8 cellular contexts compared by ENCODE assay signal in the genomic region with DNA sequence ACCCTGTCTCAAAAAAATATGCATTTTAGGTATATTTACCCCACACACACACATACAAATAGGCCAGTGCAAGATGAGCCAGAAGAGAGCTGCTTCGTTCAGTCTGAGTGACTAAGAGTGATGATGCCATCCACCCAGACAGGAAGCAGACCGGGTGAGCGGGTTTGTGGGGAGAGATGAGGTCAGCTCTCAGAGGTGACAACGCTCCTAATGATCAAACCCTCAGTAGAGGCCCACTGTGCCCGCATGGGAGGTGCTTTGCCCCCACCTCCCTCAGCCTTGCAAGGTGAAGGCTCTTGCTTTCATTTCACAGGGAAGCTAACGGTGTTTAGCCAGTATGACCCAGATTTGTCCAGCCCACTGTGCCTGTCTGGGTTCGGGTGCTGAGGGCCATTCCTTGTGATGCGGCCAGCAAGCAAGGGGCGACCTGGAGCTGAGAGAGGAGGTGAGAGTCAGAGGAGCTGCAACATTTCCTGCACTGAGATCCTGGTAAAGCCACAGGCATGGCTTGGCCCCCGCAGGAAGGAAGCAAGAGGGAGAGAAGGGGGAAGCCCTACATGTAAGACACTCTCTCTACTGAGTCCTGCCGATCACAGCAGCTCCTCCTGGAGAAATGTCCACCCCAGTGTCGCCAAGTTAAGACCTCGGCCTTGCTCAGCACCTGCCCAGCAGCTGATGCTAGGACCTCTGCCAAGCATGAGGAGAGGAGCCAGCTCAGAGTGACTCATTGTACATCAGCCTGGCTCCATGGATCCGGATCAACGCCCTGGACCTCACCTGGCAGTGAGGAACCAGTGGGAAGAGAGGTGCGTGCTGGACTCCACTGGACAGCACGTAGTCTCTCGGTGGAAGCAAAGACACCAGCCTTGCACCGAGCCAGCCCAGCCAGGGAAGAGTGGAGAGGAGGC. TPM values are rescaled to one million over a fixed set of nuclear protein-coding genes. Genes with fewer than 3 reads are reported as not detected.
A peak's percentile ranks its signal among the peaks of the same experiment; 100 is the strongest.
DNase-seq lines count a peak whose midpoint lies in the region; ATAC-seq and TF ChIP-seq lines count a peak whose summit lies in the region.

No MANE protein-coding gene starts in this region.

- peak; percentile 68 to 93 (median 81) for DNase-seq in CD8-positive, alpha-beta T cell
- DNase-seq in HS-5 (ENCODE audit: low read depth) (peak; percentile 76), ascending aorta (ENCODE audit: low spot score in 2 of 2) (peak; percentile 48 to 81), left lobe of liver (ENCODE audit: low spot score) (peak; percentile 46), NCI-H1105 treated with DMSO at 0.1 percent for 48 hours (lab: John Stamatoyannopoulos, UW) (no peak)
- DNase-seq in T-helper 2 cell treated with Interferon-gamma antibody and Interleukin-4, amounts not matched to agents 5 μg/mL and 100 μg/mL, for 36 hours (ENCODE audit: low spot score), result peak; percentile 89
- peak; percentile 67 to 68 for DNase-seq in stimulated activated CD8-positive, alpha-beta memory T cell treated with anti-CD3 and anti-CD28 coated beads, Interleukin-2, amount 100 ng/mL, for 1 hour (ENCODE audit: low read depth in 2 of 2)

- intact Hi-C loops in CD8-positive, alpha-beta T cell (cut with DNase I, micrococcal nuclease), result loop anchor here (1.0 kb wide), 2 partner anchors 49 to 168 kb away; no protein-coding TSS in a partner anchor
- intact Hi-C loops in ascending aorta (cut with DNase I), result loop anchor here (5.0 kb wide), 1 partner anchor 292 kb away; no protein-coding TSS in a partner anchor

- H3K27me3 Mint-ChIP-seq in CD8-positive, alpha-beta T cell (ENCODE audit: low read depth), result no peaks in the 10 kb centered on the region
- no peaks in the 10 kb centered on the region for H3K27me3 Mint-ChIP-seq in T-helper 2 cell treated with Interferon-gamma antibody and Interleukin-4, amounts not matched to agents 5 μg/mL and 100 μg/mL, for 36 hours (ENCODE audit: low read depth)

- H3K4me1 Mint-ChIP-seq in CD8-positive, alpha-beta T cell (ENCODE audit: low read depth), result peaks cover 31% of the 10 kb centered on the region
- H3K4me1 Mint-ChIP-seq in T-helper 2 cell treated with Interferon-gamma antibody and Interleukin-4, amounts not matched to agents 5 μg/mL and 100 μg/mL, for 36 hours (ENCODE audit: low read depth), result peaks cover 43% of the 10 kb centered on the region

- H3K27me3 ChIP-seq in CD8-positive, alpha-beta T cell (ENCODE audit: insufficient read depth, low read length), result no peaks in the 10 kb centered on the region
- H3K27me3 ChIP-seq in ascending aorta, result no peaks in the 10 kb centered on the region

- peak overlapping the region; percentile 34 for H3K4me3 ChIP-seq in CD8-positive, alpha-beta T cell (ENCODE audit: low read depth, low read length)
- peak overlapping the region in 1 of 2 donors; percentile 14 for H3K4me3 ChIP-seq in ascending aorta

- H3K27ac ChIP-seq in CD8-positive, alpha-beta T cell (ENCODE audit: low read depth, low read length), result peak overlapping the region; percentile 22
- peak overlapping the region in 1 of 2 donors; percentile 45 for H3K27ac ChIP-seq in ascending aorta

- H3K27ac Mint-ChIP-seq in CD8-positive, alpha-beta T cell, result peak overlapping the region; percentile 96
- H3K27ac Mint-ChIP-seq in T-helper 2 cell treated with Interferon-gamma antibody and Interleukin-4, amounts not matched to agents 5 μg/mL and 100 μg/mL, for 36 hours, result peak overlapping the region; percentile 92

- no peaks in the 10 kb centered on the region for H3K36me3 ChIP-seq in CD8-positive, alpha-beta T cell (ENCODE audit: insufficient read depth, low read length)
- H3K36me3 ChIP-seq in ascending aorta, result no peaks in the 10 kb centered on the region

- ATAC-seq in CD8-positive, alpha-beta T cell, result peak; percentile 89
- peak; percentile 97 for ATAC-seq in GM21423 (IDR thresholded peaks at IDR 0.05; ENCODE audit: unreplicated experiment)
- ATAC-seq in left lobe of liver, result peak; percentile 50

- CTCF ChIA-PET in CD8-positive, alpha-beta T cell (lab: Charles Lee), result interaction anchor here (0.6 to 2.1 kb wide), 6 partner anchors 10 to 297 kb away, joined by 3 to 6 read pairs (median 3); partner anchors contain the start of gene CLASP1

- peak overlapping the region; percentile 82 for H3K4me3 Mint-ChIP-seq in CD8-positive, alpha-beta T cell
- peak overlapping the region; percentile 88 for H3K4me3 Mint-ChIP-seq in T-helper 2 cell treated with Interferon-gamma antibody and Interleukin-4, amounts not matched to agents 5 μg/mL and 100 μg/mL, for 36 hours

- no peaks in the 10 kb centered on the region for H3K36me3 Mint-ChIP-seq in CD8-positive, alpha-beta T cell
- H3K36me3 Mint-ChIP-seq in T-helper 2 cell treated with Interferon-gamma antibody and Interleukin-4, amounts not matched to agents 5 μg/mL and 100 μg/mL, for 36 hours (ENCODE audit: low read depth), result no peaks in the 10 kb centered on the region

- TF ChIP-seq CTCF in CD8-positive, alpha-beta T cell (IDR thresholded peaks at IDR 0.05), result no peak
- no peak for TF ChIP-seq CTCF in ascending aorta (IDR thresholded peaks at IDR 0.05)

- no peaks in the 10 kb centered on the region for H3K9me3 Mint-ChIP-seq in CD8-positive, alpha-beta T cell
- no peaks in the 10 kb centered on the region for H3K9me3 Mint-ChIP-seq in T-helper 2 cell treated with Interferon-gamma antibody and Interleukin-4, amounts not matched to agents 5 μg/mL and 100 μg/mL, for 36 hours

- POLR2A ChIA-PET in CD8-positive, alpha-beta T cell (lab: Charles Lee), result interaction anchor here (0.7 to 2.7 kb wide), 6 partner anchors 13 to 169 kb away, joined by 3 to 21 read pairs (median 4); partner anchors contain the start of genes CLASP1, NIFK and RNU4ATAC

- H3K9me3 ChIP-seq in CD8-positive, alpha-beta T cell (ENCODE audit: low read length), result no peaks in the 10 kb centered on the region
- H3K9me3 ChIP-seq in ascending aorta, result no peaks in the 10 kb centered on the region

- peaks cover 27% of the 10 kb centered on the region for H3K4me1 ChIP-seq in CD8-positive, alpha-beta T cell (ENCODE audit: insufficient read depth, low read length)
- peaks cover 0 to 16% of the 10 kb centered on the region in 2 donors for H3K4me1 ChIP-seq in ascending aorta

RNA-seq across cellular contexts. Expression of gene NIFK, which starts 37.0 kb away (rescaled TPM):
- total RNA-seq in CD8-positive, alpha-beta T cell, result 10 to 100 TPM; 43.0 to 49.6 TPM
- total RNA-seq in ascending aorta, result 31.9 TPM
- 13.2 TPM for total RNA-seq in left lobe of liver

RNA-seq across cellular contexts. Expression of gene CLASP1, which starts 50.4 kb away (rescaled TPM):
- total RNA-seq in CD8-positive, alpha-beta T cell, result 10 to 100 TPM; 57.0 to 65.7 TPM
- total RNA-seq in ascending aorta (78.0 TPM), left lobe of liver (28.3 TPM)

RNA-seq across cellular contexts. Expression of gene TSN, which starts 55.8 kb away (rescaled TPM):
- 10 to 100 TPM; 66.8 to 75.2 TPM for total RNA-seq in CD8-positive, alpha-beta T cell
- 42.6 TPM for total RNA-seq in ascending aorta
- 24.0 TPM for total RNA-seq in left lobe of liver
